ENCODE assay signal across 1 cellular context in genomic region chr11:131371791-131372104, GRCh38.
TF ChIP-seq lines count a peak whose summit lies in the region.

No MANE protein-coding gene starts in this region.

TF ChIP-seq in GM23338, 12 proteins besides CTCF, POLR2A, EP300 and RAD21 (continued from another document):
- no peak for TF ChIP-seq ZNF462 (CRISPR knock-in tag; IDR thresholded peaks at IDR 0.05)
- TF ChIP-seq EZH2 (IDR thresholded peaks at IDR 0.05; ENCODE audit: low read depth, unreplicated experiment), result no peak
- no peak for TF ChIP-seq REST (IDR thresholded peaks at IDR 0.05; ENCODE audit: unreplicated experiment)
- no peak for TF ChIP-seq ZNF331 (CRISPR knock-in tag; IDR thresholded peaks at IDR 0.05; ENCODE audit: low read depth)
- TF ChIP-seq JUNB (IDR thresholded peaks at IDR 0.05; ENCODE audit: unreplicated experiment), result no peak
- no peak for TF ChIP-seq ETS1 (IDR thresholded peaks at IDR 0.05)
- TF ChIP-seq NANOG (IDR thresholded peaks at IDR 0.05; ENCODE audit: borderline replicate concordance), result no peak
- TF ChIP-seq STAT1 (IDR thresholded peaks at IDR 0.05; ENCODE audit: unreplicated experiment), result no peak
- no peak for TF ChIP-seq ZNF114 (CRISPR knock-in tag; IDR thresholded peaks at IDR 0.05)
- TF ChIP-seq POLR2AphosphoS5 (IDR thresholded peaks at IDR 0.05; ENCODE audit: low read depth), result no peak
- TF ChIP-seq CREB1 (CRISPR knock-in tag; IDR thresholded peaks at IDR 0.05; ENCODE audit: low read depth), result no peak
